In genomic region chr7:130248842-130249241, GRCh38 we compare ENCODE assay signal across 7 cellular contexts. TPM values are rescaled to one million over a fixed set of nuclear protein-coding genes. Genes with fewer than 3 reads are reported as not detected.
"Had no signal": no experiment of that assay in that cellular context is flagged by ENCODE, and none has a peak within 500 bp of the region (broad histone marks: within the 10 kb centered on the region; RNA-seq: fewer than 3 reads in every experiment).

No MANE protein-coding gene starts in this region.

RNA-seq across cellular contexts. Expression of gene CPA2, which starts 17.8 kb away (rescaled TPM):
- total RNA-seq: GM23248, GM23338, H1, H4, H7, H9, HFFc6 had no signal
- polyA plus RNA-seq: GM23248, GM23338 had no signal

RNA-seq across cellular contexts. Expression of gene SSMEM1, which starts 41.2 kb away (rescaled TPM):
- total RNA-seq: GM23248, GM23338, H1, H4, H7, H9, HFFc6 had no signal
- polyA plus RNA-seq: GM23248, GM23338, H1 had no signal

RNA-seq across cellular contexts. Expression of gene CPA4, which starts 44.1 kb away (rescaled TPM):
- total RNA-seq: GM23338, H1, H7, H9 had no signal
- polyA plus RNA-seq: GM23338 had no signal
